ENCODE assay signal across 20 cellular contexts in the genomic region with DNA sequence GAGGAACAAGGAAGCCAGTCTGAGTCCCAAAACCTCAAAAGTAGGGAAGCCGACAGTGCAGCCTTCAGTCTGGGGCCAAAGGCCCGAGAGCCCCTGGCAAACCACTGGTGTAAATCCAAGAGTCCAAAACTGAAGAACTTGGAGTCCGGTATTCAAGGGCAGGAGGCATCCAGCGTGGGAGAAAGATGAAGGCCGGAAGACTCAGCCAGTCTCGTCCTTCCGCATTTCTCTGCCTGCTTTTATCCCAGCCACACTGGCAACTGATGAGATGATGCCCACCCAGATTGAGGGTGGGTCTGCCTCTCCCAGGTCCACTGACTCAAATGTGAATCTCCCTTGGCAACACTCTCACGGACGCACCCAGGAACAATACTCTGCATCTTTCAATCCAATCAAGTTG.
DNase-seq lines count a peak whose midpoint lies in the region; ATAC-seq and TF ChIP-seq lines count a peak whose summit lies in the region.
"Had no signal": no experiment of that assay in that cellular context is flagged by ENCODE, and none has a peak within 500 bp of the region (broad histone marks: within the 10 kb centered on the region; RNA-seq: fewer than 3 reads in every experiment).

No MANE protein-coding gene starts in this region.

- no peak for ATAC-seq in GM19351 (IDR thresholded peaks at IDR 0.05; ENCODE audit: unreplicated experiment)
- ATAC-seq: HepG2, PC-3 had no signal

- WGBS in thyroid gland, 2 donors: 49 to 74% methylated on average over 9 of the region's 9 CpGs

- H3K9me3 ChIP-seq in right atrium auricular region: no peaks in the 10 kb centered on the region
- no peaks in the 10 kb centered on the region for H3K9me3 ChIP-seq in thyroid gland
- H3K9me3 ChIP-seq: BLaER1, MG63 had no signal

- no peak for TF ChIP-seq POLR2A in thyroid gland (IDR thresholded peaks at IDR 0.05)

- no peak overlapping the region for H3K4me3 ChIP-seq in right atrium auricular region
- no peak overlapping the region for H3K4me3 ChIP-seq in thyroid gland (replicated peaks in 1 of 3)
- H3K4me3 ChIP-seq: BLaER1, GM23248, MG63 had no signal

- H3K27me3 ChIP-seq in right atrium auricular region (no peaks in the 10 kb centered on the region), thyroid gland (no peaks in the 10 kb centered on the region)
- H3K27me3 ChIP-seq: BLaER1, MG63 had no signal

- intact Hi-C loops in cardiac septum (cut with DNase I): no loop called here
- intact Hi-C loops in thyroid gland (cut with DNase I): no loop called here

- H3K27ac ChIP-seq in right atrium auricular region: no peak overlapping the region
- H3K27ac ChIP-seq in thyroid gland: peak overlapping the region; percentile 55 to 89 (median 55)
- H3K27ac ChIP-seq: BLaER1, GM23248 had no signal

- H3K4me1 ChIP-seq in right atrium auricular region (no peaks in the 10 kb centered on the region), thyroid gland (peaks cover 41 to 49% of the 10 kb centered on the region in 2 donors)
- H3K4me1 ChIP-seq: BLaER1 had no signal

- DNase-seq in right atrium auricular region (ENCODE audit: low spot score): peak; percentile 21
- DNase-seq in cardiac septum (ENCODE audit: low spot score): no peak
- peak; percentile 5 for DNase-seq in islet precursor cell
- DNase-seq in thyroid gland: peak; percentile 22 to 33
- no peak for DNase-seq in COLO668 (lab: John Stamatoyannopoulos, UW; ENCODE audit: unreplicated experiment)
- no peak for DNase-seq in SHP77 (lab: John Stamatoyannopoulos, UW)
- DNase-seq: CD4-positive, CD25-positive, alpha-beta regulatory T cell; GM23248; H9; MG63; NCI-H1105 treated with DMSO at 0.1 percent for 48 hours; NCI-H146; NCI-H1930; NCI-H2107; NCI-H774; PC-3; SHP77 treated with DMSO at 0.1 percent for 48 hours had no signal

- TF ChIP-seq CTCF in right atrium auricular region (IDR thresholded peaks at IDR 0.05) (no peak), thyroid gland (IDR thresholded peaks at IDR 0.05) (no peak)

- H3K36me3 ChIP-seq in right atrium auricular region (no peaks in the 10 kb centered on the region), thyroid gland (no peaks in the 10 kb centered on the region)
- H3K36me3 ChIP-seq: BLaER1, MG63 had no signal

Comparison
In these comparisons a context has a peak if more than half of its experiments do, and no peak if none do; other contexts are left out.
1. DNase-seq: peak in right atrium auricular region (single experiment), islet precursor cell (single experiment) and thyroid gland (2 of 2); none in cardiac septum (single experiment), COLO668 (single experiment) and SHP77 (0 of 2).
2. H3K27ac ChIP-seq: peak in thyroid gland (3 of 3); none in right atrium auricular region (0 of 2).